In the genomic region with DNA sequence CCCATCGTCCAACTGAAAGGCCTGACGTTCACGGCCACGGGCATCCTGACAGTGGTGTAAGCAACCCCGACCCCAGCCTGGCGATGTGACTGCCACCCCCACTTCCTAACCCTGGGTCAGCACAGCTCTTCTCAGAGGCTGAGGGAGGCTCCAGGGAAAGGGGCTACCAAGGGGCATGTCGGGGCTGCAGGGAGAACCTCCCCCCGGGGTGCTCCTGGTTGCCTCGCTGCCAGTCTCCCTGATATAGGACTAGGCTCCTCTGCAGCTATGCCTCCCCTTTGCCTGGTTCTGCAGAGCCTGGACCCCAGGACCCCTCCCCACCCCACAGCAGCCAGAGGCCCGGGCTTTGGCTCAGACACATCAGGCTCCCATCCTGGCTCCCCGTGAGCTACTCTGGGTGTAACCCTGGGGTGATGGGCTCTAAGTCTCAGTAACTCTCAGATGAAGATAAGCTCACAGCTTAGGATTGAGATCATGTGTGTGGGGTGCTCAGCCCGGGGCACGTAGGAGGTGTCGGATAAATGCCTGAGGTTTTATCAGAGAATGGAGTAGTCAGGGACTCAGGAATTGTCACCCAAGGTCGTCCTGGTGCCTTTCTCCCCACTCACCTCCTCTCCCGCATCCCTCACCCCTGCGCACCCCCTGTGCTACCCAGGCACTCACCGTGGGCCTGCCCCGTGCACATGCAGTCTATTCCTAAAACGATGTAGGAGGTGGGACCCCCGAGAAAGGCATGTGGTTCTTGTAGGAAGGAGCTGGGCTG, we compare ENCODE assay signal across 1 cellular context.
TF ChIP-seq lines count a peak whose summit lies in the region.

No MANE protein-coding gene starts in this region.

TF ChIP-seq in SK-N-SH, 30 proteins besides CTCF, POLR2A, EP300 and RAD21 (continued from another document):
- TF ChIP-seq, protein P1, sequence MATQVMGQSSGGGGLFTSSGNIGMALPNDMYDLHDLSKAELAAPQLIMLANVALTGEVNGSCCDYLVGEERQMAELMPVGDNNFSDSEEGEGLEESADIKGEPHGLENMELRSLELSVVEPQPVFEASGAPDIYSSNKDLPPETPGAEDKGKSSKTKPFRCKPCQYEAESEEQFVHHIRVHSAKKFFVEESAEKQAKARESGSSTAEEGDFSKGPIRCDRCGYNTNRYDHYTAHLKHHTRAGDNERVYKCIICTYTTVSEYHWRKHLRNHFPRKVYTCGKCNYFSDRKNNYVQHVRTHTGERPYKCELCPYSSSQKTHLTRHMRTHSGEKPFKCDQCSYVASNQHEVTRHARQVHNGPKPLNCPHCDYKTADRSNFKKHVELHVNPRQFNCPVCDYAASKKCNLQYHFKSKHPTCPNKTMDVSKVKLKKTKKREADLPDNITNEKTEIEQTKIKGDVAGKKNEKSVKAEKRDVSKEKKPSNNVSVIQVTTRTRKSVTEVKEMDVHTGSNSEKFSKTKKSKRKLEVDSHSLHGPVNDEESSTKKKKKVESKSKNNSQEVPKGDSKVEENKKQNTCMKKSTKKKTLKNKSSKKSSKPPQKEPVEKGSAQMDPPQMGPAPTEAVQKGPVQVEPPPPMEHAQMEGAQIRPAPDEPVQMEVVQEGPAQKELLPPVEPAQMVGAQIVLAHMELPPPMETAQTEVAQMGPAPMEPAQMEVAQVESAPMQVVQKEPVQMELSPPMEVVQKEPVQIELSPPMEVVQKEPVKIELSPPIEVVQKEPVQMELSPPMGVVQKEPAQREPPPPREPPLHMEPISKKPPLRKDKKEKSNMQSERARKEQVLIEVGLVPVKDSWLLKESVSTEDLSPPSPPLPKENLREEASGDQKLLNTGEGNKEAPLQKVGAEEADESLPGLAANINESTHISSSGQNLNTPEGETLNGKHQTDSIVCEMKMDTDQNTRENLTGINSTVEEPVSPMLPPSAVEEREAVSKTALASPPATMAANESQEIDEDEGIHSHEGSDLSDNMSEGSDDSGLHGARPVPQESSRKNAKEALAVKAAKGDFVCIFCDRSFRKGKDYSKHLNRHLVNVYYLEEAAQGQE (IDR thresholded peaks at IDR 0.05; ENCODE audit: low read depth, low read length) = no peak
- TF ChIP-seq ZBTB33 (IDR thresholded peaks at IDR 0.05; ENCODE audit: borderline replicate concordance, low read depth) (no peak), SMC3 (IDR thresholded peaks at IDR 0.05; ENCODE audit: low read depth, low read length) (no peak)
TF ChIP-seq in SK-N-SH: peak in this region for 0.
